In the genomic region with DNA sequence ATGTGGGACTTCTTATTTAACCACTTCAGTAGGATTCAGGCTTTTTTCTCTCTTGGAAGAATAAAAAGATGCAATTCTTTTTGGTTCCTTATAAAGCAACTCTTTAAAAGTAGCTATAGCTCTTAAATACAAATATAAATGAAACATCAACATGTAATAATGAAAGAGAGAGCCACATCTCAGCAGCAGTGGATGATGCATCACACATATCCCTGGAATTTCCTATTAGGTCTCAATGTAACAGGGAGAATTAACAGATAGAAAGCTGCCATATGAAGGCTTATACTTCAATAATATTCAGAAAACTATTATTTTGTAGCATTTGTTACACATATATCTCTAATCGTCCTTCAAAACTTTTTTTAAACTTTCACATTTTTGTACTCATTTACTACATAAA, we compare ENCODE assay signal across 7 cellular contexts.
"Had no signal": no experiment of that assay in that cellular context is flagged by ENCODE, and none has a peak within 500 bp of the region (broad histone marks: within the 10 kb centered on the region; RNA-seq: fewer than 3 reads in every experiment).

No MANE protein-coding gene starts in this region.

- ATAC-seq: HepG2, K562 had no signal

- FAIRE-seq: HepG2, HTR-8/SVneo, K562 had no signal

- DNase-seq: KBM-7, KG1 had no signal

- H3K4me2 ChIP-seq: KMS-11 had no signal

- H3K27ac ChIP-seq: HL-60, KMS-11 had no signal

- H3K4me3 ChIP-seq: K562 had no signal

- H3K9ac ChIP-seq: KMS-11 had no signal
